Comparison of ENCODE assay signal across 10 cellular contexts in the genomic region with DNA sequence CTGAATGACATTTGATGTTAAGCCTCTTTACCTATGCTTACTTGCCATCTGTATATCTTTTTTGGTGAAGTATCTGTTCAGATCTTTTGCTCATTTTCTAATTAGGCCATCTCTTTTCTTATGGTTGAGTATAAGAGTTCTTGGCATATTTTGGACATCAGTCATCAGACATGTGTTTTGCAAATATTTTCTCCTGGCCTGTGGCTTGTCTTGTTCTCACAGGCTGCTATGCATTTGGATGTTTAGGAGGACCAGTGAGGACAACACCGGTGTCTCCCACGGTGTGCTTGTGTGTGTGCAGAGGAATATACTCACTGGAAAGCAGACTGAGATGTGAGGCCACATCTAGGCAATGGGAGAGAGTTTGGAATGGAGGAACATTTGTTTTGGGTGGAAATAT.
A peak's percentile ranks its signal among the peaks of the same experiment; 100 is the strongest.
DNase-seq lines count a peak whose midpoint lies in the region; ATAC-seq and TF ChIP-seq lines count a peak whose summit lies in the region.
"Had no signal": no experiment of that assay in that cellular context is flagged by ENCODE, and none has a peak within 500 bp of the region (broad histone marks: within the 10 kb centered on the region; RNA-seq: fewer than 3 reads in every experiment).

No MANE protein-coding gene starts in this region.

- no peaks in the 10 kb centered on the region for H3K36me3 Mint-ChIP-seq in CD4-positive, CD25-positive, alpha-beta regulatory T cell
- H3K36me3 Mint-ChIP-seq in IgD-negative memory B cell, result peaks cover 4% of the 10 kb centered on the region
- no peaks in the 10 kb centered on the region for H3K36me3 Mint-ChIP-seq in naive B cell

- H3K4me3 ChIP-seq in CD4-positive, CD25-positive, alpha-beta regulatory T cell (ENCODE audit: low read depth, low read length), result no peak overlapping the region
- H3K4me3 ChIP-seq in brain microvascular endothelial cell (ENCODE audit: low read depth, low read length) (no peak overlapping the region), hepatocyte (no peak overlapping the region)

- no peaks in the 10 kb centered on the region for H3K36me3 ChIP-seq in CD4-positive, CD25-positive, alpha-beta regulatory T cell (ENCODE audit: control insufficient read depth, insufficient read depth, low read length)
- H3K36me3 ChIP-seq in brain microvascular endothelial cell (replicated peaks) (no peaks in the 10 kb centered on the region), hepatocyte (replicated peaks; ENCODE audit: insufficient read depth, low read depth) (no peaks in the 10 kb centered on the region)

- CTCF ChIA-PET in HEK293T (lab: Yijun Ruan, JAX), result no interaction called here

- H3K27me3 ChIP-seq in CD4-positive, CD25-positive, alpha-beta regulatory T cell (ENCODE audit: control insufficient read depth, insufficient read depth, low read length), result no peaks in the 10 kb centered on the region
- no peaks in the 10 kb centered on the region for H3K27me3 ChIP-seq in brain microvascular endothelial cell (replicated peaks)
- H3K27me3 ChIP-seq in hepatocyte, result no peaks in the 10 kb centered on the region

- H3K27me3 Mint-ChIP-seq in CD4-positive, CD25-positive, alpha-beta regulatory T cell, result peaks cover under 1% of the 10 kb centered on the region
- no peaks in the 10 kb centered on the region for H3K27me3 Mint-ChIP-seq in IgD-negative memory B cell
- no peaks in the 10 kb centered on the region for H3K27me3 Mint-ChIP-seq in naive B cell

- H3K4me1 Mint-ChIP-seq in CD4-positive, CD25-positive, alpha-beta regulatory T cell, result peaks cover 0 to 30% (median 17%) of the 10 kb centered on the region in 4 donors
- H3K4me1 Mint-ChIP-seq in IgD-negative memory B cell (peaks cover 30 to 51% (median 48%) of the 10 kb centered on the region in 3 donors), naive B cell (peaks cover 56 to 78% (median 77%) of the 10 kb centered on the region in 3 donors)

- H3K79me2 ChIP-seq in hepatocyte, result no peaks in the 10 kb centered on the region

- POLR2A ChIA-PET in HEK293T (lab: Yijun Ruan, JAX), result interaction anchor here (1.2 kb wide), 1 partner anchor 18 kb away, joined by 3 read pairs; no protein-coding TSS in a partner anchor

- H3K27ac ChIP-seq in CD4-positive, CD25-positive, alpha-beta regulatory T cell (ENCODE audit: insufficient read depth, low read length, poor library complexity, severe bottlenecking), result no peak overlapping the region
- H3K27ac ChIP-seq in brain microvascular endothelial cell (peak overlapping the region; percentile 81), hepatocyte (no peak overlapping the region)

- H3K4me2 ChIP-seq in hepatocyte, result no peak overlapping the region

- in situ Hi-C loops in brain microvascular endothelial cell (cut with HindIII; ENCODE audit: low pct_ligation_motif_present, low sequenced_read_pairs), result no loop called here

- peak overlapping the region in 2 of 4 donors; percentile 17 to 64 for H3K4me3 Mint-ChIP-seq in CD4-positive, CD25-positive, alpha-beta regulatory T cell
- H3K4me3 Mint-ChIP-seq in IgD-negative memory B cell (peak overlapping the region; percentile 24 to 86 (median 66)), naive B cell (peak overlapping the region; percentile 63 to 88 (median 76))

- no peak overlapping the region for H2AFZ ChIP-seq in hepatocyte

- TF ChIP-seq CTCF in brain microvascular endothelial cell (IDR thresholded peaks at IDR 0.05; ENCODE audit: low read depth, low read length, missing control alignments) (no peak), hepatocyte (IDR thresholded peaks at IDR 0.05; ENCODE audit: poor library complexity) (no peak)

- ATAC-seq in CD4-positive, CD25-positive, alpha-beta regulatory T cell (ENCODE audit: low read depth in 2 of 2), result no peak
- ATAC-seq in naive B cell (ENCODE audit: low read depth in 2 of 2) (no peak), HG03135 (IDR thresholded peaks at IDR 0.05; ENCODE audit: unreplicated experiment) (no peak)

- DNase-seq in CD4-positive, CD25-positive, alpha-beta regulatory T cell, result no peak
- DNase-seq in brain microvascular endothelial cell (peak; percentile 88), naive B cell (no peak), hepatocyte (ENCODE audit: low spot score) (no peak), HEK293T (ENCODE audit: extremely low spot score) (no peak), NCI-H1092 (lab: John Stamatoyannopoulos, UW) (no peak)
- DNase-seq: activated T-cell treated with anti-CD3 and anti-CD28 coated beads, Interleukin-2, amount 50 U/mL, for 48 hours; left cardiac atrium had no signal

- no peaks in the 10 kb centered on the region for H3K9me3 ChIP-seq in CD4-positive, CD25-positive, alpha-beta regulatory T cell (ENCODE audit: control insufficient read depth in 2 of 2, low read length in 2 of 2)
- H3K9me3 ChIP-seq in hepatocyte (ENCODE audit: low read depth), result no peaks in the 10 kb centered on the region

- peak overlapping the region in 2 of 3 donors; percentile 60 to 86 for H3K27ac Mint-ChIP-seq in CD4-positive, CD25-positive, alpha-beta regulatory T cell
- H3K27ac Mint-ChIP-seq in IgD-negative memory B cell, result peak overlapping the region; percentile 68 to 91 (median 73)
- H3K27ac Mint-ChIP-seq in naive B cell, result peak overlapping the region; percentile 90 to 98 (median 96)

- H4K20me1 ChIP-seq in hepatocyte (ENCODE audit: insufficient read depth, poor library complexity, severe bottlenecking), result no peaks in the 10 kb centered on the region

- 59% methylated on average over 2 of the region's 2 CpGs for WGBS in hepatocyte (ENCODE audit: low lambda C conversion rate, missing lambda C conversion rate)

- H3K9me2 ChIP-seq in hepatocyte (replicated peaks; ENCODE audit: insufficient read depth), result no peaks in the 10 kb centered on the region

- peaks cover 10% of the 10 kb centered on the region for H3K4me1 ChIP-seq in CD4-positive, CD25-positive, alpha-beta regulatory T cell (ENCODE audit: control insufficient read depth, insufficient read depth, low read length, poor library complexity, severe bottlenecking)
- H3K4me1 ChIP-seq in hepatocyte (ENCODE audit: insufficient read depth), result no peaks in the 10 kb centered on the region

- no peaks in the 10 kb centered on the region for H3K9me3 Mint-ChIP-seq in CD4-positive, CD25-positive, alpha-beta regulatory T cell
- H3K9me3 Mint-ChIP-seq in IgD-negative memory B cell, result no peaks in the 10 kb centered on the region
- H3K9me3 Mint-ChIP-seq in naive B cell, result no peaks in the 10 kb centered on the region

TF ChIP-seq in HEK293T, 16 proteins besides CTCF, POLR2A, EP300 and RAD21:
- TF ChIP-seq BHLHE40 (IDR thresholded peaks at IDR 0.05; ENCODE audit: borderline replicate concordance) (no peak), SP1 (IDR thresholded peaks at IDR 0.05) (no peak), CTBP1 (IDR thresholded peaks at IDR 0.05; ENCODE audit: borderline replicate concordance) (no peak)
